Comparison of ENCODE assay signal across 11 cellular contexts in genomic region chrX:34365482-34365881, GRCh38.
DNase-seq lines count a peak whose midpoint lies in the region; ATAC-seq, FAIRE-seq and TF ChIP-seq lines count a peak whose summit lies in the region.
"Had no signal": no experiment of that assay in that cellular context is flagged by ENCODE, and none has a peak within 500 bp of the region (broad histone marks: within the 10 kb centered on the region; RNA-seq: fewer than 3 reads in every experiment).

No MANE protein-coding gene starts in this region.

- POLR2A ChIA-PET in PC-3 (lab: Charles Lee; ENCODE audit: unreplicated experiment) = no interaction called here

- intact Hi-C loops in PC-3 (cut with micrococcal nuclease) = no loop called here

- no peaks in the 10 kb centered on the region for H3K9me2 ChIP-seq in PC-3 (replicated peaks; ENCODE audit: low read length)

- ATAC-seq in PC-3 = no peak
- ATAC-seq: T-cell had no signal

- H3K79me2 ChIP-seq in PC-3 (ENCODE audit: low read length) = no peaks in the 10 kb centered on the region

- no peaks in the 10 kb centered on the region for H4K20me1 ChIP-seq in PC-3 (ENCODE audit: low read length)

- no peaks in the 10 kb centered on the region for H3F3A ChIP-seq in PC-3 (ENCODE audit: low read length, unreplicated experiment)

- WGBS in small intestine, 3 donors = 29 to 44% (median 43%) methylated on average over 5 of the region's 5 CpGs

- DNase-seq in NCI-H82 (lab: John Stamatoyannopoulos, UW) = peak; percentile 13
- DNase-seq in NCI-H82 treated with DMSO at 0.1 percent for 48 hours (lab: John Stamatoyannopoulos, UW; ENCODE audit: unreplicated experiment) = no peak
- DNase-seq in PC-3 = peak; percentile 30
- DNase-seq in fibroblast of mammary gland (ENCODE audit: low read depth) = peak; percentile 38
- DNase-seq in small intestine = peak; percentile 14
- DNase-seq in WERI-Rb-1 = no peak
- DNase-seq in H7 = no peak
- no peak for DNase-seq in stimulated activated naive CD4-positive, alpha-beta T cell treated with Interleukin-2 at 50 U/mL for 16 hours (lab: John Stamatoyannopoulos, UW)
- DNase-seq: CD4-positive, alpha-beta T cell; T-cell had no signal

- H3K9me3 ChIP-seq in PC-3 (ENCODE audit: low read length) (no peaks in the 10 kb centered on the region), small intestine (ENCODE audit: control insufficient read depth, low read depth) (no peaks in the 10 kb centered on the region), WERI-Rb-1 (ENCODE audit: severe bottlenecking) (no peaks in the 10 kb centered on the region)

- H3K4me2 ChIP-seq in PC-3 (ENCODE audit: low read length) = no peak overlapping the region; the same call in 1 of the 2 replicates

- H3K4me3 ChIP-seq in PC-3 (ENCODE audit: low read length) (no peak overlapping the region), fibroblast of mammary gland (ENCODE audit: control insufficient read depth, low read depth, low read length) (no peak overlapping the region), small intestine (ENCODE audit: low read depth in 1 of 2, low read length in 2 of 2) (no peak overlapping the region), WERI-Rb-1 (ENCODE audit: low read depth, low read length) (no peak overlapping the region), H7 (ENCODE audit: insufficient read depth, low read depth, low read length) (no peak overlapping the region)

- FAIRE-seq in small intestine (lab: Jason Lieb, UNC) = no peak
- FAIRE-seq: GM19239 had no signal

- TF ChIP-seq CTCF in PC-3 (conservative IDR thresholded peaks at IDR 0.05; ENCODE audit: low read depth, low read length) = peak; percentile 54; the same call in 1 of the 2 replicates
- peak; percentile 38 for TF ChIP-seq CTCF in fibroblast of mammary gland (conservative IDR thresholded peaks at IDR 0.05; ENCODE audit: control insufficient read depth, insufficient read depth, low read depth, low read length)
- no peak for TF ChIP-seq CTCF in WERI-Rb-1 (IDR thresholded peaks at IDR 0.05; ENCODE audit: low read depth, low read length)

- H3K27me3 ChIP-seq in PC-3 (ENCODE audit: low read length) = no peaks in the 10 kb centered on the region
- H3K27me3 ChIP-seq in small intestine (ENCODE audit: control insufficient read depth in 2 of 2, insufficient read depth in 2 of 2, low read length in 2 of 2) = no peaks in the 10 kb centered on the region
- H3K27me3 ChIP-seq in WERI-Rb-1 (ENCODE audit: insufficient read depth, low read depth, severe bottlenecking) = no peaks in the 10 kb centered on the region
- H3K27me3 ChIP-seq in H7 (ENCODE audit: control insufficient read depth, insufficient read depth, low read length) = no peaks in the 10 kb centered on the region

- H2AFZ ChIP-seq in PC-3 (ENCODE audit: low read length) = no peak overlapping the region

- BruUV-seq in PC-3 (replicated peaks; lab: Mats Ljungman, UMichigan) = no TSS peak

- no peak overlapping the region for H3K27ac ChIP-seq in PC-3 (ENCODE audit: low read length)
- no peak overlapping the region for H3K27ac ChIP-seq in small intestine (ENCODE audit: low read depth in 1 of 2, low read length in 1 of 2)
- no peak overlapping the region for H3K27ac ChIP-seq in WERI-Rb-1

- CTCF ChIA-PET in PC-3 (lab: Charles Lee) = no interaction called here

- H3K36me3 ChIP-seq in PC-3 (ENCODE audit: low read depth, low read length) (no peaks in the 10 kb centered on the region), small intestine (ENCODE audit: control insufficient read depth in 2 of 2, insufficient read depth in 2 of 2, low read length in 2 of 2) (no peaks in the 10 kb centered on the region), WERI-Rb-1 (no peaks in the 10 kb centered on the region), H7 (replicated peaks; ENCODE audit: control insufficient read depth, insufficient read depth, low read length) (no peaks in the 10 kb centered on the region)

- H3K4me1 ChIP-seq in PC-3 (ENCODE audit: insufficient read depth, low read length) (no peaks in the 10 kb centered on the region), small intestine (ENCODE audit: control insufficient read depth in 2 of 2, insufficient read depth in 1 of 2, low read depth in 1 of 2, low read length in 1 of 2) (no peaks in the 10 kb centered on the region)

- H3K9ac ChIP-seq in PC-3 (ENCODE audit: low read length) = no peak overlapping the region

Comparison
In these comparisons a context has a peak if more than half of its experiments do, and no peak if none do; other contexts are left out.
1. DNase-seq: peak in NCI-H82 (single experiment), PC-3 (single experiment), fibroblast of mammary gland (single experiment) and small intestine (single experiment); none in NCI-H82 treated with DMSO at 0.1 percent for 48 hours (single experiment), WERI-Rb-1 (single experiment), H7 (single experiment) and stimulated activated naive CD4-positive, alpha-beta T cell treated with Interleukin-2 at 50 U/mL for 16 hours (single experiment).